Comparison of ENCODE assay signal across 8 cellular contexts in genomic region chr19:51016798-51017683, GRCh38. TPM values are rescaled to one million over a fixed set of nuclear protein-coding genes. Genes with fewer than 3 reads are reported as not detected.
A peak's percentile ranks its signal among the peaks of the same experiment; 100 is the strongest.
DNase-seq lines count a peak whose midpoint lies in the region; ATAC-seq and TF ChIP-seq lines count a peak whose summit lies in the region.

No MANE protein-coding gene starts in this region.

- WGBS in heart right ventricle, 2 donors, result 2% methylated on average over 68 of the region's 68 CpGs

- H3K27ac ChIP-seq in 22Rv1, result no peak overlapping the region
- H3K27ac ChIP-seq in heart right ventricle, result no peak overlapping the region

- no peaks in the 10 kb centered on the region for H3K9me3 ChIP-seq in heart right ventricle

- DNase-seq in GM10266 (ENCODE audit: extremely low spot score), result peak; percentile 69
- peak; percentile 19 for DNase-seq in NCI-H82 treated with DMSO at 0.1 percent for 48 hours (lab: John Stamatoyannopoulos, UW; ENCODE audit: unreplicated experiment)
- DNase-seq in activated gamma-delta T cell treated with anti-CD3 and anti-CD28 coated beads, Interleukin-2, amount 50 U/mL, for 16 hours (ENCODE audit: low read depth), result peak; percentile 14
- peak; percentile 23 to 68 for DNase-seq in heart right ventricle
- peak; percentile 59 for DNase-seq in pons (ENCODE audit: low spot score)

- TF ChIP-seq CTCF in 22Rv1 (IDR thresholded peaks at IDR 0.05) (peak; percentile 96), GM10266 (IDR thresholded peaks at IDR 0.05; ENCODE audit: control insufficient read depth, insufficient read depth, low read depth, missing control alignments) (peak; percentile 49), heart right ventricle (IDR thresholded peaks at IDR 0.05) (peak in 8 of 9 donors; percentile 51 to 84 (median 70))

- H3K4me3 ChIP-seq in heart right ventricle, result peak overlapping the region in 9 of 10 donors; percentile 10 to 51 (median 29)

- ATAC-seq in heart right ventricle (peak in 7 of 8 donors; percentile 20 to 73 (median 51)), HG03196 (IDR thresholded peaks at IDR 0.05; ENCODE audit: unreplicated experiment) (no peak), GM19395 (IDR thresholded peaks at IDR 0.05; ENCODE audit: unreplicated experiment) (no peak)

- H3K36me3 ChIP-seq in heart right ventricle, result no peaks in the 10 kb centered on the region

- H3K27me3 ChIP-seq in heart right ventricle, result peaks cover 23 to 83% (median 76%) of the 10 kb centered on the region in 7 donors

- H3K4me1 ChIP-seq in heart right ventricle, result peaks cover 0 to 37% (median 28%) of the 10 kb centered on the region in 9 donors

- intact Hi-C loops in heart right ventricle (cut with DNase I), result loop anchor here in 3 of 10 donors (5.0 to 10.0 kb wide), 2 partner anchors 82 to 155 kb away; no protein-coding TSS in a partner anchor

RNA-seq across cellular contexts. Expression of gene KLK10, which starts 2.5 kb away (rescaled TPM):
- total RNA-seq in heart right ventricle, result 1 to 10 TPM in 1 of 10 donors, under 1 TPM in 4, not detected in 5; 0.16 to 1.8 (median 0.38) TPM
- polyA plus RNA-seq in heart right ventricle, result under 1 TPM in 1 of 2 donors, not detected in 1; 0.49 TPM

RNA-seq across cellular contexts. Expression of gene KLK11, which starts 9.4 kb away (rescaled TPM):
- total RNA-seq in heart right ventricle, result under 1 TPM in 4 of 10 donors, not detected in 6; 0.27 to 0.46 (median 0.36) TPM
- under 1 TPM; 0.51 to 0.59 TPM for polyA plus RNA-seq in heart right ventricle

RNA-seq across cellular contexts. Expression of gene KLK8, which starts 15.6 kb away (rescaled TPM):
- not detected for total RNA-seq in heart right ventricle
- polyA plus RNA-seq in heart right ventricle, result not detected

RNA-seq across cellular contexts. Expression of gene KLK12, which starts 17.8 kb away (rescaled TPM):
- not detected for total RNA-seq in heart right ventricle
- polyA plus RNA-seq in heart right ventricle, result not detected

RNA-seq across cellular contexts. Expression of gene KLK7, which starts 33.3 kb away (rescaled TPM):
- not detected for total RNA-seq in heart right ventricle
- polyA plus RNA-seq in heart right ventricle, result under 1 TPM in 1 of 2 donors, not detected in 1; 0.04 TPM

Comparison
In these comparisons a context has a peak if more than half of its experiments do, and no peak if none do; other contexts are left out.
1. DNase-seq: peak in every context shown above with its lines; median percentile 69 in GM10266; 59 in pons; 46 in heart right ventricle; 19 in NCI-H82 treated with DMSO at 0.1 percent for 48 hours; 14 in activated gamma-delta T cell treated with anti-CD3 and anti-CD28 coated beads, Interleukin-2, amount 50 U/mL, for 16 hours.
2. ATAC-seq: peak in heart right ventricle (7 of 8); none in HG03196 (single experiment) and GM19395 (single experiment).
3. Peak in every context shown above with its lines, with median percentiles within 50 percentile points of each other: CTCF ChIP-seq.